14 cellular contexts compared by ENCODE assay signal in genomic region chr10:124906551-124907001, GRCh38. TPM values are rescaled to one million over a fixed set of nuclear protein-coding genes. Genes with fewer than 3 reads are reported as not detected.
DNase-seq lines count a peak whose midpoint lies in the region; ATAC-seq and TF ChIP-seq lines count a peak whose summit lies in the region.
"Had no signal": no experiment of that assay in that cellular context is flagged by ENCODE, and none has a peak within 500 bp of the region (broad histone marks: within the 10 kb centered on the region; RNA-seq: fewer than 3 reads in every experiment).

No MANE protein-coding gene starts in this region.

- DNase-seq in GM23248 (peak; percentile 96), amniotic epithelial cell (ENCODE audit: low read depth) (peak; percentile 94), fibroblast of the conjunctiva (ENCODE audit: low read depth) (peak; percentile 52), thoracic aorta (ENCODE audit: low spot score) (no peak), glutamatergic neuron (no peak), SHP77 treated with DMSO at 0.1 percent for 48 hours (lab: John Stamatoyannopoulos, UW) (no peak), NCI-H345 (lab: John Stamatoyannopoulos, UW) (no peak)
- no peak for DNase-seq in effector memory CD8-positive, alpha-beta T cell
- DNase-seq: dorsolateral prefrontal cortex, left colon, NCI-H1930, stomach had no signal

- no peaks in the 10 kb centered on the region for H3K27me3 Mint-ChIP-seq in glutamatergic neuron (ENCODE audit: unreplicated experiment)
- peaks cover 23 to 31% of the 10 kb centered on the region in 2 donors for H3K27me3 Mint-ChIP-seq in effector memory CD8-positive, alpha-beta T cell

- no peaks in the 10 kb centered on the region for H4K20me1 ChIP-seq in GM23248 (ENCODE audit: insufficient read depth)

- H3K4me3 Mint-ChIP-seq in glutamatergic neuron (ENCODE audit: unreplicated experiment) = no peak overlapping the region
- no peak overlapping the region for H3K4me3 Mint-ChIP-seq in effector memory CD8-positive, alpha-beta T cell
- H3K4me3 Mint-ChIP-seq: natural killer cell treated with Interleukin-12 subunit alpha and Interleukin-12 subunit beta and Interleukin-15 and Interleukin-18, amount 100 ng/mL, for 72 hours had no signal

- H3K27ac ChIP-seq in GM23248 = peak overlapping the region; percentile 62
- peak overlapping the region; percentile 11 to 16 for H3K27ac ChIP-seq in thoracic aorta
- H3K27ac ChIP-seq: dorsolateral prefrontal cortex, KMS-11, stomach had no signal

- TF ChIP-seq CTCF in thoracic aorta (IDR thresholded peaks at IDR 0.05) = no peak
- no peak for TF ChIP-seq CTCF in glutamatergic neuron (IDR thresholded peaks at IDR 0.05; ENCODE audit: partially characterized antibody, unreplicated experiment)

- H3K36me3 Mint-ChIP-seq in glutamatergic neuron (ENCODE audit: unreplicated experiment) = no peaks in the 10 kb centered on the region
- no peaks in the 10 kb centered on the region for H3K36me3 Mint-ChIP-seq in effector memory CD8-positive, alpha-beta T cell (ENCODE audit: insufficient read depth)
- H3K36me3 Mint-ChIP-seq: natural killer cell treated with Interleukin-12 subunit alpha and Interleukin-12 subunit beta and Interleukin-15 and Interleukin-18, amount 100 ng/mL, for 72 hours had no signal

- no peak overlapping the region for H2AFZ ChIP-seq in GM23248

- no peaks in the 10 kb centered on the region for H3K36me3 ChIP-seq in GM23248 (ENCODE audit: low read depth)
- no peaks in the 10 kb centered on the region for H3K36me3 ChIP-seq in thoracic aorta
- H3K36me3 ChIP-seq: stomach had no signal

- WGBS in GM23248 (ENCODE audit: low coverage in 1 of 2, low lambda C conversion rate in 2 of 2, missing lambda C conversion rate in 2 of 2), 2 experiments = 1 to 3% methylated on average over 9 of the region's 9 CpGs

- H3K9me3 ChIP-seq in GM23248 (ENCODE audit: low read depth) = no peaks in the 10 kb centered on the region
- no peaks in the 10 kb centered on the region for H3K9me3 ChIP-seq in thoracic aorta
- H3K9me3 ChIP-seq: stomach had no signal

- in situ Hi-C loops in GM23248 (cut with MboI) = no loop called here

- H3K27me3 ChIP-seq in GM23248 (replicated peaks; ENCODE audit: insufficient read depth) (no peaks in the 10 kb centered on the region), thoracic aorta (replicated peaks; ENCODE audit: insufficient read depth) (no peaks in the 10 kb centered on the region)
- H3K27me3 ChIP-seq: dorsolateral prefrontal cortex, stomach had no signal

- no peaks in the 10 kb centered on the region for H3K9me2 ChIP-seq in GM23248 (ENCODE audit: insufficient read depth)

- H3K27ac Mint-ChIP-seq in glutamatergic neuron (ENCODE audit: unreplicated experiment) = no peak overlapping the region
- H3K27ac Mint-ChIP-seq in effector memory CD8-positive, alpha-beta T cell = no peak overlapping the region
- H3K27ac Mint-ChIP-seq: natural killer cell treated with Interleukin-12 subunit alpha and Interleukin-12 subunit beta and Interleukin-15 and Interleukin-18, amount 100 ng/mL, for 72 hours had no signal

- H3K9me3 Mint-ChIP-seq in glutamatergic neuron (ENCODE audit: unreplicated experiment) = no peaks in the 10 kb centered on the region
- no peaks in the 10 kb centered on the region for H3K9me3 Mint-ChIP-seq in effector memory CD8-positive, alpha-beta T cell
- H3K9me3 Mint-ChIP-seq: natural killer cell treated with Interleukin-12 subunit alpha and Interleukin-12 subunit beta and Interleukin-15 and Interleukin-18, amount 100 ng/mL, for 72 hours had no signal

- H3K4me1 ChIP-seq in GM23248 (ENCODE audit: insufficient read depth) (peaks cover 16% of the 10 kb centered on the region), thoracic aorta (ENCODE audit: control insufficient read depth in 1 of 2, low read depth in 2 of 2) (peaks cover 13 to 45% of the 10 kb centered on the region in 2 donors)

- H3K4me2 ChIP-seq in GM23248 (ENCODE audit: unreplicated experiment) = peak overlapping the region; percentile 14

- peaks cover 16% of the 10 kb centered on the region for H3K4me1 Mint-ChIP-seq in glutamatergic neuron (ENCODE audit: low read depth, unreplicated experiment)
- H3K4me1 Mint-ChIP-seq in effector memory CD8-positive, alpha-beta T cell (ENCODE audit: low read depth in 2 of 2) = no peaks in the 10 kb centered on the region

- peak; percentile 56 for ATAC-seq in thoracic aorta (ENCODE audit: insufficient number of reproducible peaks, low FRiP score, low read depth)
- no peak for ATAC-seq in effector memory CD8-positive, alpha-beta T cell (replicated peaks)
- ATAC-seq: left colon; natural killer cell treated with Interleukin-12 subunit alpha and Interleukin-12 subunit beta and Interleukin-15 and Interleukin-18, amount 100 ng/mL, for 72 hours had no signal

- H3K4me3 ChIP-seq in GM23248 (no peak overlapping the region), thoracic aorta (no peak overlapping the region)
- H3K4me3 ChIP-seq: dorsolateral prefrontal cortex, stomach had no signal

- H3F3A ChIP-seq in GM23248 (ENCODE audit: insufficient read depth) = peaks cover 15% of the 10 kb centered on the region

- H3K79me2 ChIP-seq in GM23248 (ENCODE audit: insufficient read depth) = no peaks in the 10 kb centered on the region

- H3K9ac ChIP-seq in GM23248 = no peak overlapping the region
- H3K9ac ChIP-seq: KMS-11 had no signal

RNA-seq across cellular contexts. Expression of gene ZRANB1, which starts 35.3 kb away (rescaled TPM):
- 21.9 and 36.5 TPM in 2 replicates for total RNA-seq in GM23248 (2014; rRNA removed; shearing (Covaris generic))
- polyA plus RNA-seq in GM23248 (2016; fragmentation: Nextera tagmentation; extraction: Ambion mirVana) = 6.0 and 6.6 TPM in 2 replicates
- total RNA-seq in thoracic aorta (10 to 100 TPM; 30.1 to 30.9 TPM), glutamatergic neuron (ENCODE audit: unreplicated experiment) (28.9 TPM)

Comparison
In these comparisons a context has a peak if more than half of its experiments do, and no peak if none do; other contexts are left out.
1. DNase-seq: peak in GM23248 (single experiment), amniotic epithelial cell (single experiment) and fibroblast of the conjunctiva (single experiment); none in thoracic aorta (single experiment), glutamatergic neuron (single experiment), SHP77 treated with DMSO at 0.1 percent for 48 hours (single experiment), NCI-H345 (single experiment) and effector memory CD8-positive, alpha-beta T cell (0 of 3).